ENCODE assay signal across 24 cellular contexts in the genomic region with DNA sequence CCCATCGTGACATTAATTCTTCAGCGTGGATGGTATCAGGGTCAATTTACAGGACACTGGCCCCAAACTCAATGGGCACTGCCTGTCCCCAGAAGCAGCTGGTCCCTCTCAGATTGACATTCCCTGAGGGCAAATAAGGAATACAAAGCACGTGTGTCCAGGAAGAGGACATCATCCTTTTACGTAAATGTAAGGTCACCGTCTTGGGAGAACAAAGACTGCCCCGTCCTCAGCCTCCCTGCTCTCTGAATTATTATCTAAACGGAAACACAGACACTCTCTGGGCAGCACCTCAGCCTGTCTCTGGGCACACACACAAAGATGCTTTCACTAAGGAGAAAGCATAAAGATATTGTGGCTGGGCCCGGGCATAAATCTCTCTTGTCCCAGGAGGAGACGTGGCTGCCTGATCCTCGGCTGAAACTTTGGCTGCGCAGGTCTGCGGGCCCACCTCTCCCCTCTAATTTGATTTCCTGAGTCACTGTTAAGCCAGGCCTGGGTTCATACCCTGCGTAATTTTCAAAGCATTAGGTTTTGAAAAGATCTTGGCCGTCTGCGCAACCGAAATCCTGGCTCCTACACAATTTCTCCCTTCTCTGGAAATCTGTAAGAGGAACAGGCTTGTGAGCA. TPM values are rescaled to one million over a fixed set of nuclear protein-coding genes. Genes with fewer than 3 reads are reported as not detected.
DNase-seq lines count a peak whose midpoint lies in the region; FAIRE-seq and TF ChIP-seq lines count a peak whose summit lies in the region.
"Had no signal": no experiment of that assay in that cellular context is flagged by ENCODE, and none has a peak within 500 bp of the region (broad histone marks: within the 10 kb centered on the region; RNA-seq: fewer than 3 reads in every experiment).

No MANE protein-coding gene starts in this region.

- CTCF ChIA-PET in activated CD4-positive, alpha-beta T cell treated with anti-CD3 and anti-CD28 coated beads, Interleukin-2, amount 10 ng/mL, durations not matched to agents 7 days and 5 days (lab: Charles Lee): interaction anchor here (1.3 kb wide), 1 partner anchor 23 kb away, joined by 3 read pairs; no protein-coding TSS in a partner anchor

- H3K4me1 ChIP-seq in SJCRH30: peaks cover 9% of the 10 kb centered on the region
- peaks cover 0 to 15% (median 7%) of the 10 kb centered on the region in 4 donors for H3K4me1 ChIP-seq in esophagus muscularis mucosa
- H3K4me1 ChIP-seq in testis: peaks cover 13% of the 10 kb centered on the region

- no peak for TF ChIP-seq EP300 in esophagus muscularis mucosa (IDR thresholded peaks at IDR 0.05)

- TF ChIP-seq POLR2A in esophagus muscularis mucosa (IDR thresholded peaks at IDR 0.05; ENCODE audit: low read depth) (no peak), testis (IDR thresholded peaks at IDR 0.05) (no peak)

- peak in 1 of 2 experiments; percentile 47 for DNase-seq in SJCRH30
- no peak for DNase-seq in esophagus muscularis mucosa (ENCODE audit: extremely low spot score)
- DNase-seq in testis: peak; percentile 21
- DNase-seq in activated CD4-positive, alpha-beta T cell treated with anti-CD3 and anti-CD28 coated beads, Interleukin-2, amount 10 ng/mL, durations not matched to agents 7 days and 5 days: no peak
- DNase-seq in GM19240 (ENCODE audit: insufficient read length, low spot score): no peak
- DNase-seq in RCC 7860 (ENCODE audit: low spot score): no peak
- DNase-seq: activated CD4-positive, CD25-positive, alpha-beta regulatory T cell; effector CD4-positive, alpha-beta T cell; MV-4-11; NCI-H2029 treated with DMSO at 0.1 percent for 48 hours; NCI-H510A treated with DMSO at 0.1 percent for 48 hours; SIG-M5; stimulated activated CD4-positive, alpha-beta T cell treated with anti-CD3 and anti-CD28 coated beads, Interleukin-1b, Interleukin-23, amount 100 ng/mL, for 48 hours had no signal

- H3K4me3 Mint-ChIP-seq in nephron: peak overlapping the region in 1 of 3 experiments; percentile 3
- H3K4me3 Mint-ChIP-seq in activated CD4-positive, alpha-beta T cell treated with anti-CD3 and anti-CD28 coated beads, Interleukin-2, amount 10 ng/mL, durations not matched to agents 7 days and 5 days: no peak overlapping the region
- H3K4me3 Mint-ChIP-seq: central memory CD8-positive, alpha-beta T cell; stimulated activated naive CD8-positive, alpha-beta T cell treated with anti-CD3 and anti-CD28 coated beads, Interleukin-15, Interleukin-2, amounts not matched to agents 100 ng/mL and 50 ng/mL, for 24 hours had no signal

- H3K27me3 Mint-ChIP-seq in nephron (ENCODE audit: low read depth): peaks cover 41% of the 10 kb centered on the region
- H3K27me3 Mint-ChIP-seq in activated CD4-positive, alpha-beta T cell treated with anti-CD3 and anti-CD28 coated beads, Interleukin-2, amount 10 ng/mL, durations not matched to agents 7 days and 5 days: peaks cover 12% of the 10 kb centered on the region

- H3K9me3 ChIP-seq in SJCRH30 (replicated peaks) (no peaks in the 10 kb centered on the region), esophagus muscularis mucosa (no peaks in the 10 kb centered on the region), testis (no peaks in the 10 kb centered on the region)

- TF ChIP-seq CTCF in esophagus muscularis mucosa (IDR thresholded peaks at IDR 0.05): no peak
- TF ChIP-seq CTCF in nephron (IDR thresholded peaks at IDR 0.05; ENCODE audit: unreplicated experiment in 3 of 3): no peak
- no peak for TF ChIP-seq CTCF in testis (IDR thresholded peaks at IDR 0.05)

- H3K4me3 ChIP-seq in SJCRH30 (no peak overlapping the region), esophagus muscularis mucosa (no peak overlapping the region), testis (no peak overlapping the region)
- H3K4me3 ChIP-seq: hepatocyte had no signal

- H3K27me3 ChIP-seq in SJCRH30 (no peaks in the 10 kb centered on the region), esophagus muscularis mucosa (peaks cover 0 to 17% (median under 1%) of the 10 kb centered on the region in 4 donors), testis (no peaks in the 10 kb centered on the region)
- H3K27me3 ChIP-seq: hepatocyte had no signal

- H3K9me3 Mint-ChIP-seq in nephron: no peaks in the 10 kb centered on the region
- no peaks in the 10 kb centered on the region for H3K9me3 Mint-ChIP-seq in activated CD4-positive, alpha-beta T cell treated with anti-CD3 and anti-CD28 coated beads, Interleukin-2, amount 10 ng/mL, durations not matched to agents 7 days and 5 days
- H3K9me3 Mint-ChIP-seq: central memory CD8-positive, alpha-beta T cell; stimulated activated naive CD8-positive, alpha-beta T cell treated with anti-CD3 and anti-CD28 coated beads, Interleukin-15, Interleukin-2, amounts not matched to agents 100 ng/mL and 50 ng/mL, for 24 hours had no signal

- FAIRE-seq in RCC 7860 (lab: Jason Lieb, UNC): no peak
- FAIRE-seq: GM18507, H54, islet of Langerhans had no signal

- intact Hi-C loops in esophagus muscularis mucosa (cut with DNase I): no loop called here
- intact Hi-C loops in testis (cut with DNase I; ENCODE audit: low total_unique reads): no loop called here

- H3K36me3 Mint-ChIP-seq in nephron (ENCODE audit: low read depth): no peaks in the 10 kb centered on the region
- no peaks in the 10 kb centered on the region for H3K36me3 Mint-ChIP-seq in activated CD4-positive, alpha-beta T cell treated with anti-CD3 and anti-CD28 coated beads, Interleukin-2, amount 10 ng/mL, durations not matched to agents 7 days and 5 days (ENCODE audit: low read depth)

- no peaks in the 10 kb centered on the region for H3K36me3 ChIP-seq in SJCRH30
- H3K36me3 ChIP-seq in esophagus muscularis mucosa: no peaks in the 10 kb centered on the region
- no peaks in the 10 kb centered on the region for H3K36me3 ChIP-seq in testis (ENCODE audit: low read depth, missing control alignments)

- peaks cover 34% of the 10 kb centered on the region for H3K4me1 Mint-ChIP-seq in nephron
- H3K4me1 Mint-ChIP-seq in activated CD4-positive, alpha-beta T cell treated with anti-CD3 and anti-CD28 coated beads, Interleukin-2, amount 10 ng/mL, durations not matched to agents 7 days and 5 days: no peaks in the 10 kb centered on the region
- H3K4me1 Mint-ChIP-seq: central memory CD8-positive, alpha-beta T cell had no signal

- WGBS in esophagus muscularis mucosa: 67% methylated on average over 13 of the region's 16 CpGs
- WGBS in testis, 2 donors: 40 to 47% methylated on average over 16 of the region's 16 CpGs

- H3K27ac Mint-ChIP-seq in nephron: peak overlapping the region; percentile 30 to 75 (median 57)
- H3K27ac Mint-ChIP-seq in activated CD4-positive, alpha-beta T cell treated with anti-CD3 and anti-CD28 coated beads, Interleukin-2, amount 10 ng/mL, durations not matched to agents 7 days and 5 days: no peak overlapping the region
- H3K27ac Mint-ChIP-seq: stimulated activated naive CD8-positive, alpha-beta T cell treated with anti-CD3 and anti-CD28 coated beads, Interleukin-15, Interleukin-2, amounts not matched to agents 100 ng/mL and 50 ng/mL, for 24 hours had no signal

- H3K27ac ChIP-seq in SJCRH30: peak overlapping the region; percentile 45
- H3K27ac ChIP-seq in esophagus muscularis mucosa (replicated peaks in 1 of 4): peak overlapping the region in 3 of 4 donors; percentile 37 to 59 (median 37)
- H3K27ac ChIP-seq in testis: peak overlapping the region in 1 of 2 donors; percentile 76
- H3K27ac ChIP-seq: hepatocyte, HL-60 had no signal

- POLR2A ChIA-PET in activated CD4-positive, alpha-beta T cell treated with anti-CD3 and anti-CD28 coated beads, Interleukin-2, amount 10 ng/mL, durations not matched to agents 7 days and 5 days (lab: Charles Lee): no interaction called here

RNA-seq across cellular contexts. Expression of a gene that starts 5.0 kb away (rescaled TPM):
- total RNA-seq in SJCRH30 (2014; rRNA removed; shearing (Covaris generic)): 2.1 and 2.4 TPM in 2 replicates
- total RNA-seq in esophagus muscularis mucosa (not detected), testis (under 1 TPM; 0.06 to 0.08 TPM)
- polyA plus RNA-seq in testis (ENCODE audit: insufficient read depth, low read depth, low replicate concordance): not detected
- not detected for total RNA-seq in activated CD4-positive, alpha-beta T cell treated with anti-CD3 and anti-CD28 coated beads, Interleukin-2, amount 10 ng/mL, durations not matched to agents 7 days and 5 days
- total RNA-seq: Daoy, hepatocyte, lung microvascular endothelial cell, urinary bladder had no signal
- polyA plus RNA-seq: hepatocyte, urinary bladder had no signal

RNA-seq across cellular contexts. Expression of a gene that starts 43.8 kb away (rescaled TPM):
- total RNA-seq in SJCRH30 (2014; rRNA removed; shearing (Covaris generic)): 0.22 and 0.71 TPM in 2 replicates
- total RNA-seq in esophagus muscularis mucosa (under 1 TPM in 3 of 4 donors, not detected in 1; 0.42 to 0.83 (median 0.80) TPM), testis (100 to 1,000 TPM in 1 of 2 donors, 10 to 100 TPM in 1; 98.4 to 133 TPM)
- 174 TPM for polyA plus RNA-seq in testis (ENCODE audit: insufficient read depth, low read depth, low replicate concordance)
- not detected for total RNA-seq in activated CD4-positive, alpha-beta T cell treated with anti-CD3 and anti-CD28 coated beads, Interleukin-2, amount 10 ng/mL, durations not matched to agents 7 days and 5 days
- total RNA-seq: Daoy, hepatocyte, lung microvascular endothelial cell had no signal

RNA-seq across cellular contexts. Expression of a gene that starts 47.9 kb away (rescaled TPM):
- total RNA-seq in SJCRH30 (2014; rRNA removed; shearing (Covaris generic)): 13.8 and 17.1 TPM in 2 replicates
- total RNA-seq in esophagus muscularis mucosa (10 to 100 TPM; 15.6 to 39.6 (median 21.8) TPM), testis (100 to 1,000 TPM; 101 TPM)
- 42.1 TPM for polyA plus RNA-seq in testis (ENCODE audit: insufficient read depth, low read depth, low replicate concordance)
- total RNA-seq in activated CD4-positive, alpha-beta T cell treated with anti-CD3 and anti-CD28 coated beads, Interleukin-2, amount 10 ng/mL, durations not matched to agents 7 days and 5 days: 10 to 100 TPM; 52.1 to 60.8 TPM

RNA-seq across cellular contexts. Expression of a gene that starts 59.9 kb away (rescaled TPM):
- 0.43 and 0.49 TPM in 2 replicates for total RNA-seq in SJCRH30 (2014; rRNA removed; shearing (Covaris generic))
- total RNA-seq in esophagus muscularis mucosa (10 to 100 TPM in 2 of 4 donors, 1 to 10 TPM in 2; 4.6 to 29.9 (median 15.6) TPM), testis (10 to 100 TPM; 18.9 to 23.5 TPM)
- 16.4 TPM for polyA plus RNA-seq in testis (ENCODE audit: insufficient read depth, low read depth, low replicate concordance)
- not detected for total RNA-seq in activated CD4-positive, alpha-beta T cell treated with anti-CD3 and anti-CD28 coated beads, Interleukin-2, amount 10 ng/mL, durations not matched to agents 7 days and 5 days
- total RNA-seq: Daoy, lung microvascular endothelial cell had no signal

Comparison
In these comparisons a context has a peak if more than half of its experiments do, and no peak if none do; other contexts are left out.
1. RNA of a gene that starts 43.8 kb away (total RNA-seq): 98.4 to 133 TPM in testis; 0.42 to 0.83 TPM in esophagus muscularis mucosa, 0.22 to 0.71 TPM in SJCRH30 and not detected in activated CD4-positive, alpha-beta T cell treated with anti-CD3 and anti-CD28 coated beads, Interleukin-2, amount 10 ng/mL, durations not matched to agents 7 days and 5 days; every median in the first group is over 10 times any median in the second.